ENCODE assay signal across 7 cellular contexts in the genomic region with DNA sequence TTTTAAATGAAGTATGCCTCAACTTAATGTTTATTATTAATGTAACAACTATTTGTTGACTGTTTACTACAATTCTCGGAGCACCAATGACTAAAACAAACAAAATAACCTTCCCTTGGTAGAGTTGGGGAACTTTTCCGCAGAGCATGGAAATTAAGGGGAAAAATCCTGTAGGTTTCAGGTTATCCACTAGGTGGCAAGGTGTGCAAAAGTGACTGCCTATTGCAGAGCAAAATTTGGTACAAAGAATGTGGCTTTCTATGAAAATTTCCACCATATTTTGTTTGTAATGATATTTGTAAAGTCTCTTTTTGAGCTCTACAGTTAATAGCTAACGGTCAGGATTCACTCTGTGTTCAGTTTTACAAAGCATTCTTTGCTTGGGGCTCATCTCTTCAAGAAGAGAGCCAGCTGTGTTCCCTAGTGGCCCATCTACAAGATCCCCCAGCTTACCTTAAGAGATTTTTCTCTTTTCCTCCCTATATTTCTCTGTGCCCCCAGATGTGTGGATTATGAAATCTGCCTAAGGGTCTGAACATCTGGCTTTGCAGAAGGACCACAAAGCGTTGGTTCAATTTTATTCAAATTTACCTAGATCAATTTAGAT.
DNase-seq lines count a peak whose midpoint lies in the region; ATAC-seq and TF ChIP-seq lines count a peak whose summit lies in the region.

No MANE protein-coding gene starts in this region.

- H3K27me3 Mint-ChIP-seq in activated T-helper 2 cell treated with anti-CD3 and anti-CD28 coated beads, Interferon-gamma antibody, Interleukin-2, Interleukin-4, amounts not matched to agents 10 μg/mL and 5 μg/mL and 100 μg/mL, durations not matched to agents 14 hours and 24 hours and 36 hours (ENCODE audit: low read depth), result peaks cover 58% of the 10 kb centered on the region

- H3K4me1 Mint-ChIP-seq in activated T-helper 2 cell treated with anti-CD3 and anti-CD28 coated beads, Interferon-gamma antibody, Interleukin-2, Interleukin-4, amounts not matched to agents 10 μg/mL and 5 μg/mL and 100 μg/mL, durations not matched to agents 14 hours and 24 hours and 36 hours (ENCODE audit: low read depth), result peaks cover 10% of the 10 kb centered on the region

- DNase-seq in ELR (ENCODE audit: low read depth) (peak; percentile 52), left lobe of liver (ENCODE audit: low spot score) (no peak), posterior cingulate gyrus (no peak)
- DNase-seq in activated T-helper 2 cell treated with anti-CD3 and anti-CD28 coated beads, Interferon-gamma antibody, Interleukin-2, Interleukin-4, amounts not matched to agents 10 μg/mL and 5 μg/mL and 100 μg/mL, durations not matched to agents 14 hours and 24 hours and 36 hours (ENCODE audit: low spot score), result no peak

- no peaks in the 10 kb centered on the region for H3K36me3 Mint-ChIP-seq in activated T-helper 2 cell treated with anti-CD3 and anti-CD28 coated beads, Interferon-gamma antibody, Interleukin-2, Interleukin-4, amounts not matched to agents 10 μg/mL and 5 μg/mL and 100 μg/mL, durations not matched to agents 14 hours and 24 hours and 36 hours (ENCODE audit: low read depth)

- TF ChIP-seq CTCF in VCaP (conservative IDR thresholded peaks at IDR 0.05), result peak; percentile 89

- H3K4me3 Mint-ChIP-seq in activated T-helper 2 cell treated with anti-CD3 and anti-CD28 coated beads, Interferon-gamma antibody, Interleukin-2, Interleukin-4, amounts not matched to agents 10 μg/mL and 5 μg/mL and 100 μg/mL, durations not matched to agents 14 hours and 24 hours and 36 hours (ENCODE audit: low read depth), result no peak overlapping the region

- H3K9me3 Mint-ChIP-seq in activated T-helper 2 cell treated with anti-CD3 and anti-CD28 coated beads, Interferon-gamma antibody, Interleukin-2, Interleukin-4, amounts not matched to agents 10 μg/mL and 5 μg/mL and 100 μg/mL, durations not matched to agents 14 hours and 24 hours and 36 hours, result no peaks in the 10 kb centered on the region

- intact Hi-C loops in activated T-helper 2 cell treated with anti-CD3 and anti-CD28 coated beads, Interferon-gamma antibody, Interleukin-2, Interleukin-4, amounts not matched to agents 10 μg/mL and 5 μg/mL and 100 μg/mL, durations not matched to agents 14 hours and 24 hours and 36 hours (cut with micrococcal nuclease), result loop anchor here (1.0 to 10.0 kb wide), 2 partner anchors 97 to 302 kb away; partner anchors contain the start of gene HPGD
- intact Hi-C loops in posterior cingulate gyrus (cut with DNase I), result loop anchor here (5.0 kb wide), 1 partner anchor 95 kb away; no protein-coding TSS in a partner anchor

- no peak overlapping the region for H3K27ac ChIP-seq in VCaP

- no peak overlapping the region for H3K27ac Mint-ChIP-seq in activated T-helper 2 cell treated with anti-CD3 and anti-CD28 coated beads, Interferon-gamma antibody, Interleukin-2, Interleukin-4, amounts not matched to agents 10 μg/mL and 5 μg/mL and 100 μg/mL, durations not matched to agents 14 hours and 24 hours and 36 hours

- peak; percentile 80 for ATAC-seq in GM19395 (IDR thresholded peaks at IDR 0.05; ENCODE audit: unreplicated experiment)
- peak; percentile 76 for ATAC-seq in HG03354 (IDR thresholded peaks at IDR 0.05; ENCODE audit: poor library complexity, severe bottlenecking, unreplicated experiment)
- peak; percentile 86 for ATAC-seq in left lobe of liver
